Comparison of ENCODE assay signal across 27 cellular contexts in the genomic region with DNA sequence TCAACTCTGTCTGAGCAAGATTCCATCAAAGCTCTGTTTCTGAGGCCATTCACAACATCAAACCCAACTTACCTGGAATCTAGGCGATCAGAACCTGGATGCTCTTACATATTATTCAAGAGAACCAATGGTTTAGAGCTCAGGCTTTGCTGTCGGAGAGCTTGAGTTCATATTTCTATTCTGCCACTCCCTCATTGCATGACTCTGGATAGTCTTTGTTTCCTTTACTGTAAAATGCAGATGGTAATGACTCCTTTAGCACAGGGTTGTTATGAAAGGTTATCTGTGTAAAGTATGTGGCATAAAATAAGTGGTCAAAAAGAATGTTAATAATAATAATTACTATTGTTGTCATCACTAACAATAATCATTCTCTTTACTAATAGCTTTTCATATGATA.
"Had no signal": no experiment of that assay in that cellular context is flagged by ENCODE, and none has a peak within 500 bp of the region (broad histone marks: within the 10 kb centered on the region; RNA-seq: fewer than 3 reads in every experiment).

No MANE protein-coding gene starts in this region.

- H3K9me3 ChIP-seq: esophagus muscularis mucosa, left ventricle myocardium inferior, testis, uterus had no signal

- H3K27ac Mint-ChIP-seq: activated CD4-positive, alpha-beta memory T cell treated with anti-CD3 and anti-CD28 coated beads for 36 hours; activated CD4-positive, alpha-beta T cell treated with anti-CD3 and anti-CD28 coated beads, Interleukin-2, amount 10 ng/mL, durations not matched to agents 24 days and 14 days; activated naive CD4-positive, alpha-beta T cell treated with anti-CD3 and anti-CD28 coated beads, Interleukin-2, amount 50 U/mL, for 24 hours; activated T-helper 17 cell treated with anti-CD3 and anti-CD28 coated beads, Interleukin-2, amount 50 U/mL, for 72 hours; natural killer cell treated with Interleukin-12 subunit alpha and Interleukin-12 subunit beta and Interleukin-15 and Interleukin-18, amount 100 ng/mL, for 72 hours had no signal

- H3K4me3 Mint-ChIP-seq: activated CD4-positive, alpha-beta memory T cell treated with anti-CD3 and anti-CD28 coated beads for 36 hours; activated CD4-positive, alpha-beta T cell treated with anti-CD3 and anti-CD28 coated beads, Interleukin-2, amount 10 ng/mL, durations not matched to agents 24 days and 14 days; activated naive CD4-positive, alpha-beta T cell treated with anti-CD3 and anti-CD28 coated beads, Interleukin-2, amount 50 U/mL, for 24 hours; activated T-helper 17 cell treated with anti-CD3 and anti-CD28 coated beads, Interleukin-2, amount 50 U/mL, for 72 hours; natural killer cell treated with Interleukin-12 subunit alpha and Interleukin-12 subunit beta and Interleukin-15 and Interleukin-18, amount 100 ng/mL, for 72 hours had no signal

- H3K9me3 Mint-ChIP-seq: activated CD4-positive, alpha-beta memory T cell treated with anti-CD3 and anti-CD28 coated beads for 36 hours; activated CD4-positive, alpha-beta T cell treated with anti-CD3 and anti-CD28 coated beads, Interleukin-2, amount 10 ng/mL, durations not matched to agents 24 days and 14 days; activated naive CD4-positive, alpha-beta T cell treated with anti-CD3 and anti-CD28 coated beads, Interleukin-2, amount 50 U/mL, for 24 hours; activated T-helper 17 cell treated with anti-CD3 and anti-CD28 coated beads, Interleukin-2, amount 50 U/mL, for 72 hours; natural killer cell treated with Interleukin-12 subunit alpha and Interleukin-12 subunit beta and Interleukin-15 and Interleukin-18, amount 100 ng/mL, for 72 hours had no signal

- H3K27me3 ChIP-seq: dorsolateral prefrontal cortex, esophagus muscularis mucosa, testis, uterus had no signal

- H3K27ac ChIP-seq: coronary artery, dorsolateral prefrontal cortex, esophagus muscularis mucosa, left ventricle myocardium inferior, testis, uterus had no signal

- H3K36me3 ChIP-seq: esophagus muscularis mucosa, left ventricle myocardium inferior, uterus had no signal

- H3K4me3 ChIP-seq: coronary artery, dorsolateral prefrontal cortex, esophagus muscularis mucosa, left ventricle myocardium inferior, lung, testis, uterus had no signal

- DNase-seq: activated CD4-positive, alpha-beta memory T cell treated with anti-CD3 and anti-CD28 coated beads for 36 hours; activated CD4-positive, alpha-beta T cell treated with anti-CD3 and anti-CD28 coated beads, Interleukin-2, amount 10 ng/mL, durations not matched to agents 24 days and 14 days; activated CD8-positive, alpha-beta memory T cell treated with anti-CD3 and anti-CD28 coated beads, Interleukin-2, amount 50 U/mL, for 4 hours; activated gamma-delta T cell treated with Interleukin-2 at 50 U/mL for 16 hours; activated T-cell treated with anti-CD3 and anti-CD28 coated beads, Interleukin-2, amount 50 U/mL, for 1 hour; anterior cingulate cortex; cerebellar nuclear complex; dorsolateral prefrontal cortex; effector memory CD4-positive, alpha-beta T cell; foreskin melanocyte; left ventricle myocardium inferior; mesendoderm; right cardiac atrium; stimulated activated CD4-positive, alpha-beta T cell treated with anti-CD3 and anti-CD28 coated beads, Interleukin-12 subunit alpha, Interleukin-12 subunit beta, amount 100 ng/mL, for 4 hours; stimulated activated CD4-positive, alpha-beta T cell treated with anti-CD3 and anti-CD28 coated beads, Interleukin-4, amount 100 ng/mL, for 1 hour; stimulated activated naive CD8-positive, alpha-beta T cell treated with anti-CD3 and anti-CD28 coated beads, Interleukin-15, Interleukin-2, amounts not matched to agents 100 U/mL and 50 U/mL, for 24 hours; T-helper 1 cell; testis; trophoblast cell; uterus had no signal

- H3K4me1 ChIP-seq: testis, uterus had no signal

- H3K36me3 Mint-ChIP-seq: natural killer cell treated with Interleukin-12 subunit alpha and Interleukin-12 subunit beta and Interleukin-15 and Interleukin-18, amount 100 ng/mL, for 72 hours had no signal

- FAIRE-seq: islet of Langerhans had no signal

- H3K27me3 Mint-ChIP-seq: activated CD4-positive, alpha-beta memory T cell treated with anti-CD3 and anti-CD28 coated beads for 36 hours; activated CD4-positive, alpha-beta T cell treated with anti-CD3 and anti-CD28 coated beads, Interleukin-2, amount 10 ng/mL, durations not matched to agents 24 days and 14 days; activated naive CD4-positive, alpha-beta T cell treated with anti-CD3 and anti-CD28 coated beads, Interleukin-2, amount 50 U/mL, for 24 hours; activated T-helper 17 cell treated with anti-CD3 and anti-CD28 coated beads, Interleukin-2, amount 50 U/mL, for 72 hours; natural killer cell treated with Interleukin-12 subunit alpha and Interleukin-12 subunit beta and Interleukin-15 and Interleukin-18, amount 100 ng/mL, for 72 hours had no signal

- ATAC-seq: activated T-helper 17 cell treated with anti-CD3 and anti-CD28 coated beads, Interleukin-2, amount 50 U/mL, for 72 hours; natural killer cell treated with Interleukin-12 subunit alpha and Interleukin-12 subunit beta and Interleukin-15 and Interleukin-18, amount 100 ng/mL, for 72 hours; right cardiac atrium; stimulated activated naive CD8-positive, alpha-beta T cell treated with anti-CD3 and anti-CD28 coated beads, Interleukin-15, Interleukin-2, amounts not matched to agents 100 U/mL and 50 U/mL, for 24 hours had no signal
